ENCODE assay signal across 24 cellular contexts in genomic region chr4:158523990-158524545, GRCh38. TPM values are rescaled to one million over a fixed set of nuclear protein-coding genes. Genes with fewer than 3 reads are reported as not detected.
"Had no signal": no experiment of that assay in that cellular context is flagged by ENCODE, and none has a peak within 500 bp of the region (broad histone marks: within the 10 kb centered on the region; RNA-seq: fewer than 3 reads in every experiment).

No MANE protein-coding gene starts in this region.

- ATAC-seq: activated CD8-positive, alpha-beta T cell treated with anti-CD3 and anti-CD28 coated beads, Interleukin-2, amount 10 ng/mL, durations not matched to agents 7 days and 5 days; body of pancreas; heart left ventricle; left lobe of liver; natural killer cell had no signal

- H3K36me3 ChIP-seq: esophagus squamous epithelium, heart left ventricle, right atrium auricular region, spleen, thoracic aorta, WERI-Rb-1 had no signal

- H3K4me3 ChIP-seq: body of pancreas, esophagus squamous epithelium, heart left ventricle, right atrium auricular region, spleen, thoracic aorta had no signal

- H3K9me3 ChIP-seq: body of pancreas, esophagus squamous epithelium, heart left ventricle, right atrium auricular region, spleen, thoracic aorta had no signal

- H3K27ac ChIP-seq: body of pancreas, esophagus squamous epithelium, heart left ventricle, right atrium auricular region, spleen, thoracic aorta, WERI-Rb-1 had no signal

- H3K27me3 ChIP-seq: body of pancreas, esophagus squamous epithelium, right atrium auricular region, spleen had no signal

- DNase-seq: activated CD4-positive, alpha-beta T cell treated with anti-CD3 and anti-CD28 coated beads, Interleukin-2, amount 50 U/mL, for 1 hour; activated CD4-positive, CD25-positive, alpha-beta regulatory T cell treated with anti-CD3 and anti-CD28 coated beads, Interleukin-2, amount 50 U/mL, for 72 hours; activated CD8-positive, alpha-beta T cell treated with anti-CD3 and anti-CD28 coated beads, Interleukin-2, amount 10 ng/mL, durations not matched to agents 7 days and 5 days; activated gamma-delta T cell treated with Interleukin-2 at 50 U/mL for 16 hours; anterior cingulate cortex; body of pancreas; caudate nucleus; dermis blood vessel endothelial cell; effector CD8-positive, alpha-beta T cell; esophagus squamous epithelium; heart left ventricle; kidney; midbrain; natural killer cell; spleen; stimulated activated CD4-positive, alpha-beta T cell treated with anti-CD3 and anti-CD28 coated beads, Interleukin-4, amount 100 ng/mL, for 1 hour; stimulated activated naive CD4-positive, alpha-beta T cell; T-helper 1 cell; WERI-Rb-1 had no signal

- H3K4me1 ChIP-seq: body of pancreas, esophagus squamous epithelium, heart left ventricle, right atrium auricular region, spleen had no signal

RNA-seq across cellular contexts. Expression of gene RXFP1, which starts 2.4 kb away (rescaled TPM):
- total RNA-seq: activated CD8-positive, alpha-beta T cell treated with anti-CD3 and anti-CD28 coated beads, Interleukin-2, amount 10 ng/mL, durations not matched to agents 7 days and 5 days; body of pancreas; dermis blood vessel endothelial cell; heart left ventricle; natural killer cell; osteoblast; progenitor cell of endocrine pancreas; right atrium auricular region had no signal
- polyA plus RNA-seq: heart left ventricle had no signal
